14 cellular contexts compared by ENCODE assay signal in genomic region chr7:100886936-100887185, GRCh38. TPM values are rescaled to one million over a fixed set of nuclear protein-coding genes. Genes with fewer than 3 reads are reported as not detected.
DNase-seq lines count a peak whose midpoint lies in the region; ATAC-seq and TF ChIP-seq lines count a peak whose summit lies in the region.
"Had no signal": no experiment of that assay in that cellular context is flagged by ENCODE, and none has a peak within 500 bp of the region (broad histone marks: within the 10 kb centered on the region; RNA-seq: fewer than 3 reads in every experiment).

No MANE protein-coding gene starts in this region.

- H3K4me3 Mint-ChIP-seq in activated CD4-positive, alpha-beta T cell treated with anti-CD3 and anti-CD28 coated beads, Interleukin-2, amount 10 ng/mL, durations not matched to agents 24 days and 14 days: peak overlapping the region; percentile 83
- peak overlapping the region; percentile 77 for H3K4me3 Mint-ChIP-seq in central memory CD8-positive, alpha-beta T cell
- H3K4me3 Mint-ChIP-seq in progenitor cell of endocrine pancreas (ENCODE audit: low read depth): no peak overlapping the region

- peaks cover 45% of the 10 kb centered on the region for H3K4me1 Mint-ChIP-seq in activated CD4-positive, alpha-beta T cell treated with anti-CD3 and anti-CD28 coated beads, Interleukin-2, amount 10 ng/mL, durations not matched to agents 24 days and 14 days
- H3K4me1 Mint-ChIP-seq in central memory CD8-positive, alpha-beta T cell: peaks cover 68% of the 10 kb centered on the region
- H3K4me1 Mint-ChIP-seq in progenitor cell of endocrine pancreas (ENCODE audit: low read depth): peaks cover 19% of the 10 kb centered on the region

- ATAC-seq in central memory CD8-positive, alpha-beta T cell (replicated peaks; ENCODE audit: extremely low read depth, poor library complexity, severe bottlenecking): no peak
- ATAC-seq in GM19324 (IDR thresholded peaks at IDR 0.05; ENCODE audit: low FRiP score, unreplicated experiment): no peak
- ATAC-seq: sciatic nerve, upper lobe of right lung had no signal

- peak overlapping the region; percentile 87 for H3K27ac Mint-ChIP-seq in activated CD4-positive, alpha-beta T cell treated with anti-CD3 and anti-CD28 coated beads, Interleukin-2, amount 10 ng/mL, durations not matched to agents 24 days and 14 days
- H3K27ac Mint-ChIP-seq in central memory CD8-positive, alpha-beta T cell (ENCODE audit: low read depth): peak overlapping the region; percentile 88
- H3K27ac Mint-ChIP-seq in progenitor cell of endocrine pancreas: peak overlapping the region; percentile 65

- no peak for DNase-seq in activated CD4-positive, alpha-beta T cell treated with anti-CD3 and anti-CD28 coated beads, Interleukin-2, amount 10 ng/mL, durations not matched to agents 24 days and 14 days
- DNase-seq in activated CD4-positive, alpha-beta T cell treated with anti-CD3 and anti-CD28 coated beads, Interleukin-2, amount 50 U/mL, for 1 hour: no peak
- DNase-seq in NT2/D1 (ENCODE audit: low read depth, low spot score) (no peak), progenitor cell of endocrine pancreas (ENCODE audit: low spot score, unreplicated experiment) (no peak), islet precursor cell (no peak)
- no peak for DNase-seq in central memory CD8-positive, alpha-beta T cell (ENCODE audit: low spot score in 2 of 2)
- no peak for DNase-seq in effector CD8-positive, alpha-beta T cell (lab: John Stamatoyannopoulos, UW)
- DNase-seq: DMS79 treated with DMSO at 0.1 percent for 48 hours, HCEC 1CT, NCI-H2029 treated with DMSO at 0.1 percent for 48 hours, upper lobe of right lung had no signal

- H3K27me3 ChIP-seq in NT2/D1 (ENCODE audit: insufficient read depth, insufficient read length): no peaks in the 10 kb centered on the region
- H3K27me3 ChIP-seq: upper lobe of right lung had no signal

- H3K36me3 ChIP-seq in NT2/D1 (ENCODE audit: insufficient read depth, insufficient read length, low read length): peaks cover 70% of the 10 kb centered on the region

- H3K36me3 Mint-ChIP-seq in activated CD4-positive, alpha-beta T cell treated with anti-CD3 and anti-CD28 coated beads, Interleukin-2, amount 10 ng/mL, durations not matched to agents 24 days and 14 days (ENCODE audit: low read depth): peaks cover 64% of the 10 kb centered on the region
- H3K36me3 Mint-ChIP-seq in central memory CD8-positive, alpha-beta T cell (ENCODE audit: insufficient read depth): peaks cover 62% of the 10 kb centered on the region
- peaks cover 41% of the 10 kb centered on the region for H3K36me3 Mint-ChIP-seq in progenitor cell of endocrine pancreas (ENCODE audit: insufficient read depth)

- peaks cover 13% of the 10 kb centered on the region for H3K4me1 ChIP-seq in NT2/D1 (ENCODE audit: insufficient read depth, insufficient read length)

- no peaks in the 10 kb centered on the region for H3K9me3 ChIP-seq in NT2/D1 (ENCODE audit: insufficient read depth, low read length)
- H3K9me3 ChIP-seq: upper lobe of right lung had no signal

- no peak for TF ChIP-seq CTCF in progenitor cell of endocrine pancreas (IDR thresholded peaks at IDR 0.05; ENCODE audit: unreplicated experiment)

- no peak overlapping the region for H3K4me3 ChIP-seq in NT2/D1 (ENCODE audit: insufficient read length, low read depth)
- H3K4me3 ChIP-seq: upper lobe of right lung had no signal

- no peaks in the 10 kb centered on the region for H3K9me3 Mint-ChIP-seq in activated CD4-positive, alpha-beta T cell treated with anti-CD3 and anti-CD28 coated beads, Interleukin-2, amount 10 ng/mL, durations not matched to agents 24 days and 14 days
- no peaks in the 10 kb centered on the region for H3K9me3 Mint-ChIP-seq in central memory CD8-positive, alpha-beta T cell
- H3K9me3 Mint-ChIP-seq in progenitor cell of endocrine pancreas (ENCODE audit: low read depth): no peaks in the 10 kb centered on the region
- H3K9me3 Mint-ChIP-seq: brain had no signal

- peaks cover 11% of the 10 kb centered on the region for H3K27me3 Mint-ChIP-seq in activated CD4-positive, alpha-beta T cell treated with anti-CD3 and anti-CD28 coated beads, Interleukin-2, amount 10 ng/mL, durations not matched to agents 24 days and 14 days
- peaks cover 10% of the 10 kb centered on the region for H3K27me3 Mint-ChIP-seq in central memory CD8-positive, alpha-beta T cell
- no peaks in the 10 kb centered on the region for H3K27me3 Mint-ChIP-seq in progenitor cell of endocrine pancreas

- H3K9ac ChIP-seq in NT2/D1 (ENCODE audit: insufficient read length, low read depth): peak overlapping the region; percentile 39

- intact Hi-C loops in activated CD4-positive, alpha-beta T cell treated with anti-CD3 and anti-CD28 coated beads, Interleukin-2, amount 10 ng/mL, durations not matched to agents 24 days and 14 days (cut with micrococcal nuclease): no loop called here

RNA-seq across cellular contexts. Expression of gene UFSP1, which starts 2.7 kb away (rescaled TPM):
- total RNA-seq in activated CD4-positive, alpha-beta T cell treated with anti-CD3 and anti-CD28 coated beads, Interleukin-2, amount 10 ng/mL, durations not matched to agents 24 days and 14 days: 4.5 TPM in 2 replicates
- 2.3 and 3.5 TPM in 2 replicates for total RNA-seq in progenitor cell of endocrine pancreas

RNA-seq across cellular contexts. Expression of gene ACHE, which starts 8.8 kb away (rescaled TPM):
- not detected in 2 replicates for total RNA-seq in activated CD4-positive, alpha-beta T cell treated with anti-CD3 and anti-CD28 coated beads, Interleukin-2, amount 10 ng/mL, durations not matched to agents 24 days and 14 days
- total RNA-seq in progenitor cell of endocrine pancreas: 4.0 and 5.1 TPM in 2 replicates

RNA-seq across cellular contexts. Expression of gene SRRT, which starts 12.0 kb away (rescaled TPM):
- 300 and 318 TPM in 2 replicates for total RNA-seq in activated CD4-positive, alpha-beta T cell treated with anti-CD3 and anti-CD28 coated beads, Interleukin-2, amount 10 ng/mL, durations not matched to agents 24 days and 14 days
- total RNA-seq in progenitor cell of endocrine pancreas: 293 and 302 TPM in 2 replicates

RNA-seq across cellular contexts. Expression of gene TRIP6, which starts 19.7 kb away (rescaled TPM):
- total RNA-seq in activated CD4-positive, alpha-beta T cell treated with anti-CD3 and anti-CD28 coated beads, Interleukin-2, amount 10 ng/mL, durations not matched to agents 24 days and 14 days: 42.7 and 47.6 TPM in 2 replicates
- 76.9 and 87.0 TPM in 2 replicates for total RNA-seq in progenitor cell of endocrine pancreas

RNA-seq across cellular contexts. Expression of gene SLC12A9, which starts 34.3 kb away (rescaled TPM):
- total RNA-seq in activated CD4-positive, alpha-beta T cell treated with anti-CD3 and anti-CD28 coated beads, Interleukin-2, amount 10 ng/mL, durations not matched to agents 24 days and 14 days: 37.3 and 41.2 TPM in 2 replicates
- 57.9 and 62.6 TPM in 2 replicates for total RNA-seq in progenitor cell of endocrine pancreas
